ENCODE assay signal across 23 cellular contexts in the genomic region with DNA sequence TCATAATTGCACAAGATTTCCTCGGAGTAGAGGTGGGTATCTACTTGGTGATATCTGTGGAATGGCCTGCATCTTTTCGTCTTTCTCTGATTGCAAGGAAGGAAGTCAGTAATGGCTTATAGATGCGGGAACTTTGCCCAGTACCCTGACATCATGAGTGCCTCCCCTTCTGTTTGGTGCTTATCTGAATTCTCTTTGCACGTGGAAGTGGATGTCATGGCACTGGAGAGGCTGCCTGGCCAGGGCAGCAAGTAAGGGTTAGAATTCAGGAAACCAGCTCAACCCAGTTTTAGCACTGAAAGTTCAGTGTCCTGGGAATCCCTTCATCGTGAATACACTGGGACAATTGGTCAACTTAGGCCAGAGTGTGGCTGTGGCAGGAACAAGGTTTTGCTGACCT.
A peak's percentile ranks its signal among the peaks of the same experiment; 100 is the strongest.
DNase-seq lines count a peak whose midpoint lies in the region; ATAC-seq, FAIRE-seq and TF ChIP-seq lines count a peak whose summit lies in the region.
"Had no signal": no experiment of that assay in that cellular context is flagged by ENCODE, and none has a peak within 500 bp of the region (broad histone marks: within the 10 kb centered on the region; RNA-seq: fewer than 3 reads in every experiment).

No MANE protein-coding gene starts in this region.

- no peaks in the 10 kb centered on the region for H3K9me3 Mint-ChIP-seq in astrocyte (ENCODE audit: unreplicated experiment)
- H3K9me3 Mint-ChIP-seq: HFFc6 had no signal

- H3K4me1 Mint-ChIP-seq in astrocyte (ENCODE audit: low read depth, unreplicated experiment) = peaks cover 13% of the 10 kb centered on the region
- H3K4me1 Mint-ChIP-seq: CD4-positive, CD25-positive, alpha-beta regulatory T cell had no signal

- H3K4me3 ChIP-seq in astrocyte (ENCODE audit: insufficient read depth, low read depth, low read length) = no peak overlapping the region
- H3K4me3 ChIP-seq in left lung = no peak overlapping the region
- H3K4me3 ChIP-seq: BLaER1, GM23248, HAP-1, SJSA1 had no signal

- intact Hi-C loops in left ventricle myocardium superior (cut with micrococcal nuclease) = loop anchor here (10.0 kb wide), 1 partner anchor 155 kb away; no protein-coding TSS in a partner anchor
- intact Hi-C loops in Right ventricle myocardium inferior (cut with DNase I) = no loop called here
- intact Hi-C loops in left lung (cut with DNase I) = no loop called here

- no peaks in the 10 kb centered on the region for H3K27me3 Mint-ChIP-seq in astrocyte (ENCODE audit: low read depth, unreplicated experiment)

- no peak overlapping the region for H3K27ac Mint-ChIP-seq in astrocyte (ENCODE audit: unreplicated experiment)
- H3K27ac Mint-ChIP-seq: CD4-positive, CD25-positive, alpha-beta regulatory T cell; HFFc6 had no signal

- H4K20me1 ChIP-seq in astrocyte (ENCODE audit: insufficient read depth, low read length) = no peaks in the 10 kb centered on the region
- H4K20me1 ChIP-seq: BLaER1 had no signal

- no peak overlapping the region for H3K27ac ChIP-seq in astrocyte (ENCODE audit: low read depth, low read length)
- no peak overlapping the region for H3K27ac ChIP-seq in left lung
- H3K27ac ChIP-seq: BLaER1, GM23248, SJSA1 had no signal

- no peaks in the 10 kb centered on the region for H3K27me3 ChIP-seq in astrocyte (ENCODE audit: insufficient read depth, low read length)
- no peaks in the 10 kb centered on the region for H3K27me3 ChIP-seq in left lung
- H3K27me3 ChIP-seq: BLaER1, SJSA1 had no signal

- H3K4me3 Mint-ChIP-seq in astrocyte (ENCODE audit: unreplicated experiment) = no peak overlapping the region
- H3K4me3 Mint-ChIP-seq: CD4-positive, CD25-positive, alpha-beta regulatory T cell; HFFc6 had no signal

- H2AFZ ChIP-seq in astrocyte (ENCODE audit: low read depth, low read length) = peak overlapping the region; percentile 16
- H2AFZ ChIP-seq: GM23248 had no signal

- no peak for FAIRE-seq in astrocyte (lab: Jason Lieb, UNC)
- FAIRE-seq: A204.1, GM18507, HTR-8/SVneo had no signal

- no peaks in the 10 kb centered on the region for H3K79me2 ChIP-seq in astrocyte (ENCODE audit: insufficient read depth, low read length)

- no peak overlapping the region for H3K4me2 ChIP-seq in astrocyte (ENCODE audit: low read length)

- H3K4me1 ChIP-seq in astrocyte (ENCODE audit: insufficient read depth, low read length) (no peaks in the 10 kb centered on the region), left lung (no peaks in the 10 kb centered on the region)
- H3K4me1 ChIP-seq: SJSA1 had no signal

- DNase-seq in left ventricle myocardium superior (no peak), Right ventricle myocardium inferior (ENCODE audit: missing footprints) (no peak), astrocyte (ENCODE audit: low read depth) (no peak), left lung (no peak), DMS 273 treated with DMSO at 0.1 percent for 48 hours (lab: John Stamatoyannopoulos, UW) (no peak), activated gamma-delta T cell treated with Interleukin-2 at 50 U/mL for 16 hours (no peak)
- DNase-seq in activated CD4-positive, alpha-beta T cell treated with anti-CD3 and anti-CD28 coated beads, Interleukin-2, amount 50 U/mL, for 4 hours = no peak
- DNase-seq: CD4-positive, CD25-positive, alpha-beta regulatory T cell; GM23248; HFFc6; KBM-7; NCI-H2029; NCI-H446 treated with DMSO at 0.1 percent for 48 hours; NCI-H526; NCI-H82; NK-92 treated with Interleukin-12 subunit alpha and Interleukin-12 subunit beta, amount 100 ng/mL, for 24 hours; PC-3 had no signal

- peak; percentile 68 for ATAC-seq in left ventricle myocardium superior
- ATAC-seq in Right ventricle myocardium inferior = no peak
- ATAC-seq in left lung = peak; percentile 16
- ATAC-seq: PC-3 had no signal

- H3K36me3 ChIP-seq in astrocyte (ENCODE audit: insufficient read depth, low read length) (no peaks in the 10 kb centered on the region), left lung (no peaks in the 10 kb centered on the region)
- H3K36me3 ChIP-seq: BLaER1, HAP-1, SJSA1 had no signal

- TF ChIP-seq CTCF in astrocyte (IDR thresholded peaks at IDR 0.05; ENCODE audit: insufficient read depth, low read depth, low read length) (no peak), left lung (IDR thresholded peaks at IDR 0.05) (no peak)

- H3K36me3 Mint-ChIP-seq in astrocyte (ENCODE audit: low read depth, unreplicated experiment) = no peaks in the 10 kb centered on the region
- H3K36me3 Mint-ChIP-seq: CD4-positive, CD25-positive, alpha-beta regulatory T cell had no signal

- no peak overlapping the region for H3K9ac ChIP-seq in astrocyte (ENCODE audit: low read length)
- H3K9ac ChIP-seq: BLaER1, GM23248 had no signal

- H3K9me3 ChIP-seq in astrocyte (ENCODE audit: insufficient read depth, low read depth, low read length) (no peaks in the 10 kb centered on the region), left lung (no peaks in the 10 kb centered on the region)
- H3K9me3 ChIP-seq: BLaER1, HAP-1, SJSA1 had no signal
